ENCODE assay signal across 8 cellular contexts in the genomic region with DNA sequence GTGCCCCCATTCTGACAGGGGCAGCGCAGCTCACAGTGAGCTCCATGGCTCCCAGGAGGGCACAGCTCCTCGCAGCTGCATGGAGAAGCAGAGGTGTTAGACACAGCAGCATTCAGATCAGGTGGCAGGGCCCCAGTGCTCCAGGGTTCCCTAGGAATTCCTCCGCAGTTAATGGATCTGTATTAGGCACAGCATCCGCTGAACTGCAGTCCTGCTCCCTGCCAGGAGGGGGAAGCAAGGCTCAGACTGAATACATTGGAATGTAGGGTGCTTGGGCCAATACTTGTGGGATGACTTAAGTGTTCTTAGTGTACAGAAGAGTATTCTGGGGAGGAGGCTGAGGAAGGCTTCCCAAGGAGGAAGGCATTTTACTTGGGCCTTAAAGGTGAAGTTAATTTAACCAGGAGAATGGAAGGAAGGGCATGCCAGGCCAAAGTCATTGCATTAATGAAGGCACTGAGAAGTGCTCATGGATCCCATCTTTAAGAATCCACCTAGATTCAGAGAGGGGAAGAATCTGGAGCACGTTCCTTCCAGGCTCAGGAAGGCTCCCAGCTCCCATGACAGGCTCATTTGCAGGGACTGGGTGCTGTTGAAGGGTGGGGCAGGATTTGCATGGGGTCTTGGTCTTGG.
DNase-seq lines count a peak whose midpoint lies in the region; ATAC-seq and TF ChIP-seq lines count a peak whose summit lies in the region.

No MANE protein-coding gene starts in this region.

- 54 to 57% (median 56%) methylated on average over 2 to 5 of the region's 5 CpGs for WGBS in heart left ventricle, 4 donors

- H3K36me3 ChIP-seq in heart left ventricle, result no peaks in the 10 kb centered on the region

- no peaks in the 10 kb centered on the region for H3K9me3 Mint-ChIP-seq in activated T-helper 1 cell treated with anti-CD3 and anti-CD28 coated beads, Interleukin-12 subunit alpha, Interleukin-12 subunit beta, Interleukin-2, Interleukin-4 antibody, amounts not matched to agents 30 ng/mL and 10 ng/mL and 1 ng/mL, durations not matched to agents 14 hours and 24 hours and 36 hours

- H3K9me3 ChIP-seq in heart left ventricle, result no peaks in the 10 kb centered on the region

- H3K27me3 Mint-ChIP-seq in activated T-helper 1 cell treated with anti-CD3 and anti-CD28 coated beads, Interleukin-12 subunit alpha, Interleukin-12 subunit beta, Interleukin-2, Interleukin-4 antibody, amounts not matched to agents 30 ng/mL and 10 ng/mL and 1 ng/mL, durations not matched to agents 14 hours and 24 hours and 36 hours (ENCODE audit: insufficient read depth), result peaks cover 47% of the 10 kb centered on the region

- intact Hi-C loops in Right ventricle myocardium inferior (cut with DNase I), result loop anchor here (2.0 to 5.0 kb wide), 2 partner anchors 170 to 306 kb away; no protein-coding TSS in a partner anchor
- intact Hi-C loops in cardiac septum (cut with DNase I), result loop anchor here (5.0 to 10.0 kb wide), 2 partner anchors 154 to 306 kb away; no protein-coding TSS in a partner anchor
- intact Hi-C loops in activated T-helper 1 cell treated with anti-CD3 and anti-CD28 coated beads, Interleukin-12 subunit alpha, Interleukin-12 subunit beta, Interleukin-2, Interleukin-4 antibody, amounts not matched to agents 30 ng/mL and 10 ng/mL and 1 ng/mL, durations not matched to agents 14 hours and 24 hours and 36 hours (cut with micrococcal nuclease), result loop anchor here (5.0 to 10.0 kb wide), 2 partner anchors 114 to 304 kb away; a partner anchor contains a TSS
- intact Hi-C loops in heart left ventricle (cut with DNase I), result loop anchor here in 5 of 10 donors (5.0 to 10.0 kb wide), 5 partner anchors 164 to 306 kb away; no protein-coding TSS in a partner anchor
- intact Hi-C loops in sciatic nerve (cut with DNase I), result no loop called here

- peak; percentile 39 to 70 (median 58) for TF ChIP-seq CTCF in heart left ventricle (IDR thresholded peaks at IDR 0.05)

- H3K36me3 Mint-ChIP-seq in activated T-helper 1 cell treated with anti-CD3 and anti-CD28 coated beads, Interleukin-12 subunit alpha, Interleukin-12 subunit beta, Interleukin-2, Interleukin-4 antibody, amounts not matched to agents 30 ng/mL and 10 ng/mL and 1 ng/mL, durations not matched to agents 14 hours and 24 hours and 36 hours (ENCODE audit: low read depth), result no peaks in the 10 kb centered on the region

- H3K4me1 Mint-ChIP-seq in activated T-helper 1 cell treated with anti-CD3 and anti-CD28 coated beads, Interleukin-12 subunit alpha, Interleukin-12 subunit beta, Interleukin-2, Interleukin-4 antibody, amounts not matched to agents 30 ng/mL and 10 ng/mL and 1 ng/mL, durations not matched to agents 14 hours and 24 hours and 36 hours (ENCODE audit: low read depth), result no peaks in the 10 kb centered on the region

- no peak overlapping the region for H3K4me3 ChIP-seq in heart left ventricle

- H3K27ac ChIP-seq in heart left ventricle, result no peak overlapping the region

- DNase-seq in Right ventricle myocardium inferior (ENCODE audit: missing footprints) (no peak), cardiac septum (ENCODE audit: low spot score) (no peak), NAMALWA (ENCODE audit: low spot score) (peak; percentile 55), heart left ventricle (peak in 4 of 5 donors; percentile 28 to 43 (median 39)), sciatic nerve (ENCODE audit: low spot score) (no peak), T-helper 9 cell (no peak)
- peak; percentile 6 for DNase-seq in activated T-helper 1 cell treated with anti-CD3 and anti-CD28 coated beads, Interleukin-12 subunit alpha, Interleukin-12 subunit beta, Interleukin-2, Interleukin-4 antibody, amounts not matched to agents 30 ng/mL and 10 ng/mL and 1 ng/mL, durations not matched to agents 14 hours and 24 hours and 36 hours (ENCODE audit: low spot score)

- ATAC-seq in Right ventricle myocardium inferior (peak; percentile 53), heart left ventricle (peak in 3 of 4 donors; percentile 68 to 83 (median 71)), sciatic nerve (peak; percentile 64), HG03571 (IDR thresholded peaks at IDR 0.05; ENCODE audit: unreplicated experiment) (no peak)

- peak overlapping the region; percentile 16 for H3K4me3 Mint-ChIP-seq in activated T-helper 1 cell treated with anti-CD3 and anti-CD28 coated beads, Interleukin-12 subunit alpha, Interleukin-12 subunit beta, Interleukin-2, Interleukin-4 antibody, amounts not matched to agents 30 ng/mL and 10 ng/mL and 1 ng/mL, durations not matched to agents 14 hours and 24 hours and 36 hours

- no peak for TF ChIP-seq POLR2A in heart left ventricle (IDR thresholded peaks at IDR 0.05)

- H3K4me1 ChIP-seq in heart left ventricle, result peaks cover 0 to 8% (median 1%) of the 10 kb centered on the region in 12 donors

- no peak overlapping the region for H3K27ac Mint-ChIP-seq in activated T-helper 1 cell treated with anti-CD3 and anti-CD28 coated beads, Interleukin-12 subunit alpha, Interleukin-12 subunit beta, Interleukin-2, Interleukin-4 antibody, amounts not matched to agents 30 ng/mL and 10 ng/mL and 1 ng/mL, durations not matched to agents 14 hours and 24 hours and 36 hours

- peaks cover 7 to 62% (median 33%) of the 10 kb centered on the region in 9 donors for H3K27me3 ChIP-seq in heart left ventricle

Comparison
In these comparisons a context has a peak if more than half of its experiments do, and no peak if none do; other contexts are left out.
1. DNase-seq: peak in NAMALWA (single experiment), activated T-helper 1 cell treated with anti-CD3 and anti-CD28 coated beads, Interleukin-12 subunit alpha, Interleukin-12 subunit beta, Interleukin-2, Interleukin-4 antibody, amounts not matched to agents 30 ng/mL and 10 ng/mL and 1 ng/mL, durations not matched to agents 14 hours and 24 hours and 36 hours (single experiment) and heart left ventricle (4 of 5); none in Right ventricle myocardium inferior (single experiment), cardiac septum (single experiment), sciatic nerve (single experiment) and T-helper 9 cell (single experiment).